1 cellular context compared by ENCODE assay signal in the genomic region with DNA sequence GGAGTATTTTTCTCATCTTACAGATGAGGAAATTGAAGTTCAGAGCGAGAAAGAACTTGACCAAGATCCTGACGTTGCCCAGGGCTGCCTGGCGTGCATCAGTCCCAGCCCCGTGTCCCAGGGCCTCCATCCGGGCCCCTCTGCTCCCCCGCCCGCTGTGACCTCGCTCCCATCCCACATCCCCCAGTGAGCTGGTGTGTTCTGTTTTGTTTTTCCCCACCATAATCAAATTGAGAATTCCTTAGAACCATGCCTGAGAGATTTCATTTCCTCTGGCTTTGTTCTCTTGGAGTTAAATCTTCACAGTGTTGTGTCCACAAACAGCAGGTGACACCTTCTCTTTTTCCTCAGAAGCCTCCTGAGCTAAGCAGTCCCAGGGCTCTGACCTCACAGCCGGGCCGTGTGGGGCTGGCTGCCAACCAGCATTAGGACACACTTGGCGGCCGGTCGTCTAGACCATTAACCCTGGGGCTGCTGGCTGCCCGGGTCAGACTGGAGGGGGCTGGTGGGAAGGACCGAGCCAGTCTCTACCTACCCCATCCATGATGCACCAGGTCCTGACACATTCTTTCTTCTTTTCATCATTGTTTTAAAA.
TF ChIP-seq lines count a peak whose summit lies in the region.

No MANE protein-coding gene starts in this region.

TF ChIP-seq in IMR-90, 13 proteins besides CTCF, POLR2A, EP300 and RAD21 (continued from another document):
- TF ChIP-seq, protein P1, sequence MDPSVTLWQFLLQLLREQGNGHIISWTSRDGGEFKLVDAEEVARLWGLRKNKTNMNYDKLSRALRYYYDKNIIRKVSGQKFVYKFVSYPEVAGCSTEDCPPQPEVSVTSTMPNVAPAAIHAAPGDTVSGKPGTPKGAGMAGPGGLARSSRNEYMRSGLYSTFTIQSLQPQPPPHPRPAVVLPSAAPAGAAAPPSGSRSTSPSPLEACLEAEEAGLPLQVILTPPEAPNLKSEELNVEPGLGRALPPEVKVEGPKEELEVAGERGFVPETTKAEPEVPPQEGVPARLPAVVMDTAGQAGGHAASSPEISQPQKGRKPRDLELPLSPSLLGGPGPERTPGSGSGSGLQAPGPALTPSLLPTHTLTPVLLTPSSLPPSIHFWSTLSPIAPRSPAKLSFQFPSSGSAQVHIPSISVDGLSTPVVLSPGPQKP (IDR thresholded peaks at IDR 0.05; ENCODE audit: borderline replicate concordance, low read depth, low read length) = no peak
- TF ChIP-seq CEBPB (IDR thresholded peaks at IDR 0.05; ENCODE audit: low read depth, low read length) (no peak), FOS (IDR thresholded peaks at IDR 0.05; ENCODE audit: low read depth, low read length) (no peak), RCOR1 (IDR thresholded peaks at IDR 0.05; ENCODE audit: insufficient replicate concordance, low read length) (no peak), MAFK (IDR thresholded peaks at IDR 0.05; ENCODE audit: low read depth, low read length) (no peak), MXI1 (IDR thresholded peaks at IDR 0.05; ENCODE audit: borderline replicate concordance, low read depth, low read length) (no peak), RFX5 (IDR thresholded peaks at IDR 0.05; ENCODE audit: low read depth, low read length) (no peak), NFE2L2 (IDR thresholded peaks at IDR 0.05; ENCODE audit: low read depth, low read length) (no peak), CHD1 (IDR thresholded peaks at IDR 0.05; ENCODE audit: low read depth, low read length) (no peak), BHLHE40 (IDR thresholded peaks at IDR 0.05; ENCODE audit: low read depth, low read length) (no peak), SMC3 (IDR thresholded peaks at IDR 0.05; ENCODE audit: low read depth, low read length) (no peak)
- TF ChIP-seq, protein P2, sequence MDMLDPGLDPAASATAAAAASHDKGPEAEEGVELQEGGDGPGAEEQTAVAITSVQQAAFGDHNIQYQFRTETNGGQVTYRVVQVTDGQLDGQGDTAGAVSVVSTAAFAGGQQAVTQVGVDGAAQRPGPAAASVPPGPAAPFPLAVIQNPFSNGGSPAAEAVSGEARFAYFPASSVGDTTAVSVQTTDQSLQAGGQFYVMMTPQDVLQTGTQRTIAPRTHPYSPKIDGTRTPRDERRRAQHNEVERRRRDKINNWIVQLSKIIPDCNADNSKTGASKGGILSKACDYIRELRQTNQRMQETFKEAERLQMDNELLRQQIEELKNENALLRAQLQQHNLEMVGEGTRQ (IDR thresholded peaks at IDR 0.05; ENCODE audit: low read depth, low read length) = no peak
